ENCODE assay signal across 21 cellular contexts in genomic region chrX:153633048-153633447, GRCh38. TPM values are rescaled to one million over a fixed set of nuclear protein-coding genes. Genes with fewer than 3 reads are reported as not detected.
DNase-seq lines count a peak whose midpoint lies in the region; ATAC-seq, FAIRE-seq and TF ChIP-seq lines count a peak whose summit lies in the region.
"Had no signal": no experiment of that assay in that cellular context is flagged by ENCODE, and none has a peak within 500 bp of the region (broad histone marks: within the 10 kb centered on the region; RNA-seq: fewer than 3 reads in every experiment).

No MANE protein-coding gene starts in this region.

- no peak for TF ChIP-seq CTCF in kidney (IDR thresholded peaks at IDR 0.05; ENCODE audit: borderline replicate concordance, extremely low read depth, insufficient read depth)

- H3K4me1 ChIP-seq in kidney (ENCODE audit: control insufficient read depth in 1 of 2, insufficient read depth in 1 of 2, low read depth in 1 of 2, low read length in 2 of 2) = no peaks in the 10 kb centered on the region

- no peak for FAIRE-seq in kidney (lab: Jason Lieb, UNC)
- FAIRE-seq: H54 had no signal

- no peak for ATAC-seq in GM18907 (IDR thresholded peaks at IDR 0.05; ENCODE audit: unreplicated experiment)
- no peak for ATAC-seq in GM18517 (IDR thresholded peaks at IDR 0.05; ENCODE audit: unreplicated experiment)
- no peak for ATAC-seq in GM18868 (IDR thresholded peaks at IDR 0.05; ENCODE audit: unreplicated experiment)
- ATAC-seq: GM23338, HCT116 had no signal

- no peak overlapping the region for H3K4me3 ChIP-seq in kidney (ENCODE audit: low read length in 2 of 2)
- H3K4me3 ChIP-seq: BLaER1, GM23338 had no signal

- H3K27ac ChIP-seq in kidney (ENCODE audit: low read depth in 2 of 2, low read length in 2 of 2) = no peak overlapping the region
- H3K27ac ChIP-seq: BLaER1, HL-60 had no signal

- H3K9ac ChIP-seq in kidney (ENCODE audit: low read length in 2 of 2) = no peak overlapping the region
- H3K9ac ChIP-seq: BLaER1 had no signal

- intact Hi-C loops in kidney (cut with DNase I) (no loop called here), posterior vena cava (cut with DNase I) (no loop called here)

- H3K9me3 ChIP-seq in kidney (ENCODE audit: control insufficient read depth in 1 of 2, low read length in 2 of 2) = no peaks in the 10 kb centered on the region

- DNase-seq in activated effector memory CD4-positive, alpha-beta T cell treated with anti-CD3 and anti-CD28 coated beads, Interleukin-2, amount 50 U/mL, for 16 hours = peak; percentile 21
- no peak for DNase-seq in activated effector memory CD4-positive, alpha-beta T cell treated with Interleukin-2 at 50 U/mL for 16 hours
- DNase-seq in kidney (peak; percentile 53), posterior vena cava (ENCODE audit: low spot score) (peak; percentile 70)
- DNase-seq: 8988T; CD4-positive, alpha-beta memory T cell; DMS79 treated with DMSO at 0.1 percent for 48 hours; GF-D8; HFFc6; IMR-90 had no signal

- no peaks in the 10 kb centered on the region for H3K36me3 ChIP-seq in kidney (ENCODE audit: control insufficient read depth in 1 of 2, insufficient read depth in 2 of 2, low read length in 2 of 2)
- H3K36me3 ChIP-seq: BLaER1 had no signal

RNA-seq across cellular contexts. Expression of gene DUSP9, which starts 14.0 kb away (rescaled TPM):
- total RNA-seq in kidney (4.7 TPM), posterior vena cava (not detected)
- 81.4 TPM for polyA plus RNA-seq in kidney (ENCODE audit: insufficient read depth, low read depth, low replicate concordance)
- total RNA-seq: CD4-positive, alpha-beta memory T cell; HFFc6; HT1080 had no signal
- polyA plus RNA-seq: AG04450; CD14-positive monocyte; CD4-positive, alpha-beta memory T cell had no signal

RNA-seq across cellular contexts. Expression of gene CCNQ, which starts 34.1 kb away (rescaled TPM):
- total RNA-seq in kidney (14.6 TPM), posterior vena cava (10 to 100 TPM; 15.8 to 21.7 TPM)
- 35.4 TPM for polyA plus RNA-seq in kidney (ENCODE audit: insufficient read depth, low read depth, low replicate concordance)

RNA-seq across cellular contexts. Expression of gene PNCK, which starts 40.6 kb away (rescaled TPM):
- 1.5 TPM for total RNA-seq in kidney
- polyA plus RNA-seq in kidney (ENCODE audit: insufficient read depth, low read depth, low replicate concordance) = 5.5 TPM
- 10 to 100 TPM; 41.1 to 58.9 TPM for total RNA-seq in posterior vena cava
- total RNA-seq: CD4-positive, alpha-beta memory T cell; HT1080 had no signal
- polyA plus RNA-seq: AG04450; CD14-positive monocyte; CD4-positive, alpha-beta memory T cell had no signal

RNA-seq across cellular contexts. Expression of gene SLC6A8, which starts 54.7 kb away (rescaled TPM):
- total RNA-seq in kidney = 110 TPM
- 79.7 TPM for polyA plus RNA-seq in kidney (ENCODE audit: insufficient read depth, low read depth, low replicate concordance)
- total RNA-seq in posterior vena cava = 10 to 100 TPM; 33.5 to 42.3 TPM

Comparison
In these comparisons a context has a peak if more than half of its experiments do, and no peak if none do; other contexts are left out.
1. RNA of gene PNCK, which starts 40.6 kb away (total RNA-seq): 41.1 to 58.9 TPM in posterior vena cava; 1.5 TPM in kidney (single experiment); every median in the first group is over 10 times any median in the second.